ENCODE assay signal across 1 cellular context in genomic region chr9:14692918-14693861, GRCh38.
TF ChIP-seq lines count a peak whose summit lies in the region.

ZDHHC21 (minus strand) TSS chr9:14693432; CDS start chr9:14674340, 19,092 bp downstream.

TF ChIP-seq in HepG2, 621 proteins besides CTCF, POLR2A, EP300 and RAD21 (continued from another document and continues in another):
- no peak for TF ChIP-seq TRIM22 (IDR thresholded peaks at IDR 0.05)
- TF ChIP-seq ZNF367 (CRISPR knock-in tag; IDR thresholded peaks at IDR 0.05; ENCODE audit: borderline replicate concordance): no peak
- TF ChIP-seq POLR2G (IDR thresholded peaks at IDR 0.05; ENCODE audit: low read depth, low read length): peak; percentile 90
- TF ChIP-seq ZZZ3 (CRISPR knock-in tag; IDR thresholded peaks at IDR 0.05; ENCODE audit: borderline replicate concordance): peak; percentile 64
- no peak for TF ChIP-seq ATRX (CRISPR knock-in tag; IDR thresholded peaks at IDR 0.05; ENCODE audit: borderline replicate concordance)
- no peak for TF ChIP-seq STAT5B (CRISPR knock-in tag; IDR thresholded peaks at IDR 0.05)
- TF ChIP-seq ZNF337 (CRISPR knock-in tag; IDR thresholded peaks at IDR 0.05; ENCODE audit: borderline replicate concordance, low read depth): 0 out of 2 replicates have a peak, but pooled peaks have one; percentile 55
- TF ChIP-seq ZNF556 (CRISPR knock-in tag; IDR thresholded peaks at IDR 0.05; ENCODE audit: borderline replicate concordance): peak; percentile 28; the same call in 1 of the 2 replicates
- TF ChIP-seq ZBTB25 (CRISPR knock-in tag; IDR thresholded peaks at IDR 0.05): peak; percentile 58
- TF ChIP-seq TOPORS (CRISPR knock-in tag; IDR thresholded peaks at IDR 0.05): 0 out of 2 replicates have a peak, but pooled peaks have one; percentile 39
- TF ChIP-seq ZBTB42 (CRISPR knock-in tag; IDR thresholded peaks at IDR 0.05): no peak
- TF ChIP-seq WIZ (CRISPR knock-in tag; IDR thresholded peaks at IDR 0.05): no peak
- TF ChIP-seq SP1 (IDR thresholded peaks at IDR 0.05): no peak
- TF ChIP-seq SP1 (CRISPR knock-in tag; IDR thresholded peaks at IDR 0.05): no peak
- no peak for TF ChIP-seq ADNP (CRISPR knock-in tag; IDR thresholded peaks at IDR 0.05)
- no peak for TF ChIP-seq CBX2 (IDR thresholded peaks at IDR 0.05; ENCODE audit: low read depth, low read length)
- 0 out of 2 replicates have a peak, but pooled peaks have one; percentile 23 for TF ChIP-seq CBX2 (CRISPR knock-in tag; IDR thresholded peaks at IDR 0.05; ENCODE audit: low read depth)
- no peak for TF ChIP-seq ZNF296 (CRISPR knock-in tag; conservative IDR thresholded peaks at IDR 0.05)
- no peak for TF ChIP-seq MZF1 (CRISPR knock-in tag; IDR thresholded peaks at IDR 0.05; ENCODE audit: borderline replicate concordance)
- TF ChIP-seq SALL2 (CRISPR knock-in tag; IDR thresholded peaks at IDR 0.05): peak; percentile 51; the same call in 1 of the 2 replicates
- peak; percentile 18 for TF ChIP-seq PATZ1 (CRISPR knock-in tag; IDR thresholded peaks at IDR 0.05)
- peak; percentile 29; the same call in 1 of the 2 replicates for TF ChIP-seq MED1 (CRISPR knock-in tag; IDR thresholded peaks at IDR 0.05)
- no peak for TF ChIP-seq TSC22D2 (CRISPR knock-in tag; IDR thresholded peaks at IDR 0.05; ENCODE audit: borderline replicate concordance)
- peak; percentile 66 for TF ChIP-seq GATAD1 (CRISPR knock-in tag; IDR thresholded peaks at IDR 0.05)
- TF ChIP-seq ZNF841 (CRISPR knock-in tag; IDR thresholded peaks at IDR 0.05; ENCODE audit: borderline replicate concordance): no peak
- TF ChIP-seq ZNF329 (CRISPR knock-in tag; IDR thresholded peaks at IDR 0.05; ENCODE audit: low read depth): no peak
- peak; percentile 94 for TF ChIP-seq GABPB1 (CRISPR knock-in tag; IDR thresholded peaks at IDR 0.05)
- TF ChIP-seq EEA1 (CRISPR knock-in tag; IDR thresholded peaks at IDR 0.05; ENCODE audit: borderline replicate concordance): peak; percentile 50; the same call in 1 of the 2 replicates
- TF ChIP-seq PHB2 (IDR thresholded peaks at IDR 0.05; ENCODE audit: partially characterized antibody): no peak
- no peak for TF ChIP-seq ZNF577 (CRISPR knock-in tag; IDR thresholded peaks at IDR 0.05; ENCODE audit: borderline replicate concordance, low read depth)
- TF ChIP-seq MEIS2 (CRISPR knock-in tag; IDR thresholded peaks at IDR 0.05): peak; percentile 51
- TF ChIP-seq JUN (CRISPR knock-in tag; IDR thresholded peaks at IDR 0.05): no peak; the same call in 1 of the 2 replicates
- TF ChIP-seq EHMT2 (IDR thresholded peaks at IDR 0.05; ENCODE audit: borderline replicate concordance, low read depth, low read length): no peak
- TF ChIP-seq ARID2 (CRISPR knock-in tag; IDR thresholded peaks at IDR 0.05; ENCODE audit: borderline replicate concordance): 0 out of 2 replicates have a peak, but pooled peaks have one; percentile 72
- TF ChIP-seq ZNF607 (CRISPR knock-in tag; IDR thresholded peaks at IDR 0.05; ENCODE audit: borderline replicate concordance): peak; percentile 92
- TF ChIP-seq KAT7 (CRISPR knock-in tag; IDR thresholded peaks at IDR 0.05; ENCODE audit: borderline replicate concordance): peak; percentile 48; the same call in 1 of the 2 replicates
- TF ChIP-seq CSRNP1 (CRISPR knock-in tag; IDR thresholded peaks at IDR 0.05): peak; percentile 62; the same call in 1 of the 2 replicates
- TF ChIP-seq ZBTB46 (CRISPR knock-in tag; IDR thresholded peaks at IDR 0.05; ENCODE audit: borderline replicate concordance): no peak
- no peak for TF ChIP-seq ZNF333 (CRISPR knock-in tag; IDR thresholded peaks at IDR 0.05; ENCODE audit: borderline replicate concordance)
- TF ChIP-seq ARID4A (CRISPR knock-in tag; IDR thresholded peaks at IDR 0.05; ENCODE audit: borderline replicate concordance): peak; percentile 81
- no peak for TF ChIP-seq SKI (IDR thresholded peaks at IDR 0.05; ENCODE audit: partially characterized antibody)
- TF ChIP-seq ZNF101 (CRISPR knock-in tag; IDR thresholded peaks at IDR 0.05; ENCODE audit: borderline replicate concordance, low read depth): no peak
- no peak for TF ChIP-seq ZBTB21 (CRISPR knock-in tag; IDR thresholded peaks at IDR 0.05)
- TF ChIP-seq PHF20 (CRISPR knock-in tag; IDR thresholded peaks at IDR 0.05): peak; percentile 88
- peak; percentile 48; the same call in 1 of the 2 replicates for TF ChIP-seq ZNF770 (CRISPR knock-in tag; IDR thresholded peaks at IDR 0.05)
- TF ChIP-seq ZNF414 (CRISPR knock-in tag; IDR thresholded peaks at IDR 0.05): peak; percentile 75
- no peak for TF ChIP-seq TCF12 (IDR thresholded peaks at IDR 0.05)
- TF ChIP-seq TCF12 (CRISPR knock-in tag; IDR thresholded peaks at IDR 0.05): peak; percentile 57; the same call in 1 of the 2 replicates
- TF ChIP-seq TCF7 (IDR thresholded peaks at IDR 0.05; ENCODE audit: low read depth): no peak
- TF ChIP-seq NFE2L2 (IDR thresholded peaks at IDR 0.05; ENCODE audit: low read length): no peak
- 0 out of 2 replicates have a peak, but pooled peaks have one; percentile 49 for TF ChIP-seq ZKSCAN8 (CRISPR knock-in tag; IDR thresholded peaks at IDR 0.05; ENCODE audit: borderline replicate concordance)
- peak; percentile 88; the same call in 1 of the 2 replicates for TF ChIP-seq KLF6 (CRISPR knock-in tag; IDR thresholded peaks at IDR 0.05)
- TF ChIP-seq MTF2 (CRISPR knock-in tag; IDR thresholded peaks at IDR 0.05; ENCODE audit: borderline replicate concordance): peak; percentile 82; the same call in 1 of the 2 replicates
